2 cellular contexts compared by ENCODE assay signal in genomic region chr1:25546193-25546592, GRCh38.
A peak's percentile ranks its signal among the peaks of the same experiment; 100 is the strongest.
TF ChIP-seq lines count a peak whose summit lies in the region.

No MANE protein-coding gene starts in this region.

TF ChIP-seq in HepG2, 621 proteins besides CTCF, POLR2A, EP300 and RAD21:
- peak; percentile 97 for TF ChIP-seq ZNF768 (CRISPR knock-in tag; IDR thresholded peaks at IDR 0.05)
- TF ChIP-seq, protein P1, sequence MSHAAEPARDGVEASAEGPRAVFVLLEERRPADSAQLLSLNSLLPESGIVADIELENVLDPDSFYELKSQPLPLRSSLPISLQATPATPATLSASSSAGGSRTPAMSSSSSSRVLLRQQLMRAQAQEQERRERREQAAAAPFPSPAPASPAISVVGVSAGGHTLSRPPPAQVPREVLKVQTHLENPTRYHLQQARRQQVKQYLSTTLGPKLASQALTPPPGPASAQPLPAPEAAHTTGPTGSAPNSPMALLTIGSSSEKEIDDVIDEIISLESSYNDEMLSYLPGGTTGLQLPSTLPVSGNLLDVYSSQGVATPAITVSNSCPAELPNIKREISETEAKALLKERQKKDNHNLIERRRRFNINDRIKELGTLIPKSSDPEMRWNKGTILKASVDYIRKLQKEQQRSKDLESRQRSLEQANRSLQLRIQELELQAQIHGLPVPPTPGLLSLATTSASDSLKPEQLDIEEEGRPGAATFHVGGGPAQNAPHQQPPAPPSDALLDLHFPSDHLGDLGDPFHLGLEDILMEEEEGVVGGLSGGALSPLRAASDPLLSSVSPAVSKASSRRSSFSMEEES (CRISPR knock-in tag; IDR thresholded peaks at IDR 0.05): no peak

TF ChIP-seq in endothelial cell of umbilical vein, 7 proteins besides CTCF, POLR2A, EP300 and RAD21:
- TF ChIP-seq EZH2 (IDR thresholded peaks at IDR 0.05; ENCODE audit: borderline replicate concordance, low read depth, low read length, severe bottlenecking): no peak
- no peak for TF ChIP-seq POLR2AphosphoS5 (IDR thresholded peaks at IDR 0.05; ENCODE audit: insufficient read depth, low read depth, low read length)
- TF ChIP-seq JUN (IDR thresholded peaks at IDR 0.05; ENCODE audit: borderline replicate concordance, insufficient read depth, insufficient read length, low read depth): no peak
- TF ChIP-seq MAX (IDR thresholded peaks at IDR 0.05; ENCODE audit: insufficient read depth, insufficient read length): no peak
- no peak for TF ChIP-seq MYC (IDR thresholded peaks at IDR 0.05; ENCODE audit: low read depth, low read length)
- no peak for TF ChIP-seq GATA2 (IDR thresholded peaks at IDR 0.05; ENCODE audit: insufficient read depth, insufficient read length, low read depth, low read length)
- TF ChIP-seq FOS (IDR thresholded peaks at IDR 0.05; ENCODE audit: borderline replicate concordance, insufficient read depth, low read length): no peak
TF ChIP-seq in endothelial cell of umbilical vein: peak in this region for 0.
